ENCODE assay signal across 8 cellular contexts in genomic region chr4:142406051-142406549, GRCh38.
DNase-seq lines count a peak whose midpoint lies in the region; ATAC-seq, FAIRE-seq and TF ChIP-seq lines count a peak whose summit lies in the region.

No MANE protein-coding gene starts in this region.

- H3K9me3 Mint-ChIP-seq in activated T-helper 17 cell treated with anti-CD3 and anti-CD28 coated beads, Interleukin-2, amount 50 U/mL, for 72 hours: no peaks in the 10 kb centered on the region

- H3K27me3 Mint-ChIP-seq in activated T-helper 17 cell treated with anti-CD3 and anti-CD28 coated beads, Interleukin-2, amount 50 U/mL, for 72 hours: no peaks in the 10 kb centered on the region

- H3K36me3 Mint-ChIP-seq in activated T-helper 17 cell treated with anti-CD3 and anti-CD28 coated beads, Interleukin-2, amount 50 U/mL, for 72 hours (ENCODE audit: low read depth): peaks cover 43% of the 10 kb centered on the region

- ATAC-seq in activated T-helper 17 cell treated with anti-CD3 and anti-CD28 coated beads, Interleukin-2, amount 50 U/mL, for 72 hours (replicated peaks): peak; percentile 12
- ATAC-seq in HG02852 (IDR thresholded peaks at IDR 0.05; ENCODE audit: unreplicated experiment): no peak
- ATAC-seq in HG03196 (IDR thresholded peaks at IDR 0.05; ENCODE audit: unreplicated experiment): no peak

- intact Hi-C loops in kidney (cut with DNase I): no loop called here

- peak overlapping the region; percentile 99 for H3K27ac Mint-ChIP-seq in activated T-helper 17 cell treated with anti-CD3 and anti-CD28 coated beads, Interleukin-2, amount 50 U/mL, for 72 hours

- peak overlapping the region; percentile 89 for H3K4me3 Mint-ChIP-seq in activated T-helper 17 cell treated with anti-CD3 and anti-CD28 coated beads, Interleukin-2, amount 50 U/mL, for 72 hours

- H3K9me3 ChIP-seq in kidney (ENCODE audit: control insufficient read depth in 1 of 2, low read length in 2 of 2): no peaks in the 10 kb centered on the region

- peak overlapping the region; percentile 92 for H3K27ac ChIP-seq in ACC112 (ENCODE audit: low read depth, low read length)
- peak overlapping the region; percentile 74 to 84 for H3K27ac ChIP-seq in kidney (ENCODE audit: low read depth in 2 of 2, low read length in 2 of 2)

- peaks cover 14% of the 10 kb centered on the region for H3K79me2 ChIP-seq in ACC112 (ENCODE audit: control insufficient read depth, insufficient read depth, low read length, unreplicated experiment)

- no peak for FAIRE-seq in kidney (lab: Jason Lieb, UNC)

- H3K27me3 ChIP-seq in ACC112 (ENCODE audit: insufficient read depth, low read length): no peaks in the 10 kb centered on the region

- no peaks in the 10 kb centered on the region for H3K36me3 ChIP-seq in ACC112 (ENCODE audit: insufficient read depth, low read length)
- H3K36me3 ChIP-seq in kidney (ENCODE audit: control insufficient read depth in 1 of 2, insufficient read depth in 2 of 2, low read length in 2 of 2): no peaks in the 10 kb centered on the region

- no peak for DNase-seq in HFF-Myc (ENCODE audit: extremely low read depth, low read depth)
- no peak for DNase-seq in kidney
- no peak for DNase-seq in NCI-H1930 (lab: John Stamatoyannopoulos, UW)
- DNase-seq in NCI-H2081 treated with DMSO at 0.1 percent for 48 hours (lab: John Stamatoyannopoulos, UW): no peak

- H3K9ac ChIP-seq in kidney (ENCODE audit: low read length in 2 of 2): peak overlapping the region in 1 of 2 donors; percentile 21

- peak overlapping the region; percentile 96 for H2AFZ ChIP-seq in ACC112 (ENCODE audit: low read length, unreplicated experiment)

- H3K4me1 Mint-ChIP-seq in activated T-helper 17 cell treated with anti-CD3 and anti-CD28 coated beads, Interleukin-2, amount 50 U/mL, for 72 hours: peaks cover 34% of the 10 kb centered on the region

- TF ChIP-seq CTCF in HFF-Myc (IDR thresholded peaks at IDR 0.05; ENCODE audit: low read depth, low read length, missing control alignments) (no peak), kidney (IDR thresholded peaks at IDR 0.05; ENCODE audit: borderline replicate concordance, extremely low read depth, insufficient read depth) (no peak)

- peak overlapping the region; percentile 73 for H3K4me3 ChIP-seq in ACC112 (ENCODE audit: low read depth, low read length)
- peak overlapping the region; percentile 54 for H3K4me3 ChIP-seq in HFF-Myc (replicated peaks; ENCODE audit: low read depth, low read length)
- H3K4me3 ChIP-seq in kidney (ENCODE audit: low read length in 2 of 2): no peak overlapping the region

- peaks cover 53% of the 10 kb centered on the region for H3K4me1 ChIP-seq in ACC112 (ENCODE audit: control insufficient read depth, insufficient read depth, low read length, unreplicated experiment)
- peaks cover 4 to 10% of the 10 kb centered on the region in 2 donors for H3K4me1 ChIP-seq in kidney (ENCODE audit: control insufficient read depth in 1 of 2, insufficient read depth in 1 of 2, low read depth in 1 of 2, low read length in 2 of 2)

Comparison
In these comparisons a context has a peak if more than half of its experiments do, and no peak if none do; other contexts are left out.
1. H3K4me3 ChIP-seq: peak in ACC112 (single experiment) and HFF-Myc (single experiment); none in kidney (0 of 2).